Comparison of ENCODE assay signal across 31 cellular contexts in the genomic region with DNA sequence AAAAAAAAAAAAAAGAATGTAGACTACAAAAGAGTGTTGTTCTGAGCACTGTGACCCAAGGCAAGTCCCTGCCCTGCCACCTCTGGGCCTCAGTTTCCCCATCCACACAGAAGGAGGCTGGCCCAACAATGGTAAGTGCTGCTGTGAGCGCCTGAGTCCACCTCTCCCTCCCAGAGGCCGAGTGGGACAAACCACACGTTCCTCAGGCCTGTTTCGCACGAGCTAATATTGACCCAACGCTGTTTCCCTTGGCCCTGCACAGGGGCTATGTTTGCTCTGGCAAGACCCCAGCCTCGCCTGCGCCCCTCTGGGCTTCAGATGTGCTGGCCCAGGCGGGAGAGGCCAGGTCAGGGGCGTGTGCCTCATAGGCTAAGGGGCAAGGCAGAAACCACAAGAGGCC. TPM values are rescaled to one million over a fixed set of nuclear protein-coding genes. Genes with fewer than 3 reads are reported as not detected.
"Had no signal": no experiment of that assay in that cellular context is flagged by ENCODE, and none has a peak within 500 bp of the region (broad histone marks: within the 10 kb centered on the region; RNA-seq: fewer than 3 reads in every experiment).

No MANE protein-coding gene starts in this region.

- H3K36me3 Mint-ChIP-seq: naive thymus-derived CD8-positive, alpha-beta T cell had no signal

- H3K27ac ChIP-seq: coronary artery, esophagus muscularis mucosa, foreskin keratinocyte, gastroesophageal sphincter, heart left ventricle, hepatocyte, lower lobe of right lung, pancreas, right lobe of liver, stomach, thyroid gland, vagina had no signal

- H3K4me3 Mint-ChIP-seq: naive thymus-derived CD8-positive, alpha-beta T cell; nephron progenitor cell; stimulated activated naive B cell treated with anti-CD40 and anti-IgM and Interleukin-4, amounts not matched to agents 10 μg/mL and 1 μg/mL and 100 μg/mL, for 72 hours had no signal

- H3K27me3 ChIP-seq: esophagus muscularis mucosa, foreskin keratinocyte, heart left ventricle, hepatocyte, pancreas, right lobe of liver, stomach, thyroid gland, vagina had no signal

- H3K9me3 Mint-ChIP-seq: naive thymus-derived CD8-positive, alpha-beta T cell; nephron progenitor cell; stimulated activated naive B cell treated with anti-CD40 and anti-IgM and Interleukin-4, amounts not matched to agents 10 μg/mL and 1 μg/mL and 100 μg/mL, for 72 hours had no signal

- ATAC-seq: foreskin keratinocyte; gastroesophageal sphincter; left ventricle myocardium superior; lower lobe of right lung; naive thymus-derived CD8-positive, alpha-beta T cell; pancreas; right lobe of liver; stimulated activated naive B cell treated with anti-CD40 and anti-IgM and Interleukin-4, amounts not matched to agents 10 μg/mL and 1 μg/mL and 100 μg/mL, for 72 hours had no signal

- DNase-seq: dermis blood vessel endothelial cell; effector memory CD4-positive, alpha-beta T cell; foreskin keratinocyte; heart left ventricle; kidney glomerular epithelial cell; left ventricle myocardium superior; naive thymus-derived CD8-positive, alpha-beta T cell; nephron progenitor cell; occipital lobe; stimulated activated CD4-positive, alpha-beta T cell treated with anti-CD3 and anti-CD28 coated beads, Interleukin-4, amount 100 ng/mL, for 4 hours; stimulated activated naive B cell treated with anti-CD40 and anti-IgM and Interleukin-4, amounts not matched to agents 10 μg/mL and 1 μg/mL and 100 μg/mL, for 72 hours; stomach; thyroid gland; trophoblast cell had no signal

- H3K4me3 ChIP-seq: coronary artery, esophagus muscularis mucosa, gastroesophageal sphincter, heart left ventricle, hepatocyte, lower lobe of right lung, pancreas, right lobe of liver, stomach, thyroid gland, vagina had no signal

- H3K9me3 ChIP-seq: esophagus muscularis mucosa, gastroesophageal sphincter, heart left ventricle, lower lobe of right lung, pancreas, right lobe of liver, stomach, thyroid gland, vagina had no signal

- H3K4me1 ChIP-seq: esophagus muscularis mucosa, foreskin keratinocyte, gastroesophageal sphincter, heart left ventricle, lower lobe of right lung, pancreas, right lobe of liver, stomach, thyroid gland had no signal

- H3K27me3 Mint-ChIP-seq: naive thymus-derived CD8-positive, alpha-beta T cell; stimulated activated naive B cell treated with anti-CD40 and anti-IgM and Interleukin-4, amounts not matched to agents 10 μg/mL and 1 μg/mL and 100 μg/mL, for 72 hours had no signal

- H3K36me3 ChIP-seq: esophagus muscularis mucosa, gastroesophageal sphincter, heart left ventricle, lower lobe of right lung, pancreas, right lobe of liver, stomach, thyroid gland, vagina had no signal

- H3K27ac Mint-ChIP-seq: nephron progenitor cell had no signal

- FAIRE-seq: endothelial cell of umbilical vein, islet of Langerhans, pancreas had no signal

RNA-seq across cellular contexts. Expression of gene LAPTM5, which starts 12.6 kb away (rescaled TPM):
- total RNA-seq: foreskin keratinocyte had no signal

RNA-seq across cellular contexts. Expression of gene MATN1, which starts 46.8 kb away (rescaled TPM):
- total RNA-seq: epithelial cell of proximal tubule, esophagus muscularis mucosa, fibroblast of lung, gastroesophageal sphincter, left ventricle myocardium superior, lower lobe of right lung, mesenteric fat pad, myocyte, posterior vena cava, right lobe of liver, subcutaneous adipose tissue, ureter had no signal
- polyA plus RNA-seq: fibroblast of lung, foreskin keratinocyte, heart left ventricle, stomach had no signal
